Comparison of ENCODE assay signal across 12 cellular contexts in the genomic region with DNA sequence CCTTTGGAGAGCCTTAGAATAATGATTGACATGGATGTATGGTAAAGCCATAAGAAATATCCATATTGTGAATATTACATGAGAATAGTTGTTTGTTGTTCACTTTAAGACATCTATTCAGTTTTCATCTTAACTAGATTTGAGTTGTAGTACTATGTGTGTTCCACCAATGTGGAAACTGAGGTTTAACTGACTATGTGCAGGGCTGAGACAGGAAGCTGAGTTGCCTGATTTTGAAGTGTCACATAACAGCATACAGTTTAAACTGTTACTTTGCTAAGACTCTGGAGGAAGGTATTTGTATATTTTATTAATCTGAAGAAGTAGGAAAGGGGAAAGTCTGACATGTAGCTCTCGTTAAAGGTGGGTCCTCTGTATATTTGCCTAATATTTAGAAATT. TPM values are rescaled to one million over a fixed set of nuclear protein-coding genes. Genes with fewer than 3 reads are reported as not detected.
A peak's percentile ranks its signal among the peaks of the same experiment; 100 is the strongest.
DNase-seq lines count a peak whose midpoint lies in the region; ATAC-seq, FAIRE-seq and TF ChIP-seq lines count a peak whose summit lies in the region.
"Had no signal": no experiment of that assay in that cellular context is flagged by ENCODE, and none has a peak within 500 bp of the region (broad histone marks: within the 10 kb centered on the region; RNA-seq: fewer than 3 reads in every experiment).

No MANE protein-coding gene starts in this region.

- H3K27me3 Mint-ChIP-seq in activated naive CD8-positive, alpha-beta T cell treated with anti-CD3 and anti-CD28 coated beads for 36 hours, result no peaks in the 10 kb centered on the region

- H3K4me1 ChIP-seq in DOHH2 (ENCODE audit: control insufficient read depth, low read length) (peaks cover 24% of the 10 kb centered on the region), Loucy (ENCODE audit: insufficient read depth, low read length, poor library complexity, severe bottlenecking) (peaks cover 41% of the 10 kb centered on the region), neuron (ENCODE audit: insufficient read depth, low read length) (peaks cover 13% of the 10 kb centered on the region)

- TF ChIP-seq CTCF in DOHH2 (IDR thresholded peaks at IDR 0.05; ENCODE audit: low read depth, low read length, poor library complexity, severe bottlenecking) (no peak), Loucy (conservative IDR thresholded peaks at IDR 0.05; ENCODE audit: low read length) (no peak)

- no peak overlapping the region for H3K27ac Mint-ChIP-seq in activated naive CD8-positive, alpha-beta T cell treated with anti-CD3 and anti-CD28 coated beads for 36 hours

- H3K36me3 ChIP-seq in DOHH2 (ENCODE audit: control insufficient read depth, low read length), result peaks cover 61% of the 10 kb centered on the region
- peaks cover 23% of the 10 kb centered on the region for H3K36me3 ChIP-seq in Loucy (ENCODE audit: insufficient read depth, low read length)
- H3K36me3 ChIP-seq in neuron (ENCODE audit: insufficient read depth, low read length), result peaks cover 29% of the 10 kb centered on the region
- H3K36me3 ChIP-seq: suprapubic skin had no signal

- no peak overlapping the region for H3K27ac ChIP-seq in DOHH2 (ENCODE audit: low read depth, low read length)
- H3K27ac ChIP-seq: suprapubic skin had no signal

- intact Hi-C loops in left cardiac atrium (cut with DNase I), result no loop called here

- H3K9me2 ChIP-seq in DOHH2 (replicated peaks; ENCODE audit: control insufficient read depth, low read length) (no peaks in the 10 kb centered on the region), Loucy (replicated peaks; ENCODE audit: low read depth, low read length) (no peaks in the 10 kb centered on the region)

- no peak for FAIRE-seq in urothelium cell line (lab: Jason Lieb, UNC)
- FAIRE-seq: bronchial epithelial cell, endometrium, small intestine had no signal

- H3K4me2 ChIP-seq in DOHH2 (ENCODE audit: low read length) (peak overlapping the region; percentile 68), Loucy (ENCODE audit: low read depth, low read length, poor library complexity, severe bottlenecking) (peak overlapping the region; percentile 75)

- H4K20me1 ChIP-seq in DOHH2 (ENCODE audit: control insufficient read depth, insufficient read depth, low read depth, low read length) (no peaks in the 10 kb centered on the region), Loucy (ENCODE audit: insufficient read depth, low read length, poor library complexity, severe bottlenecking) (peaks cover 40% of the 10 kb centered on the region)

- peak overlapping the region; percentile 97 for H3K9ac ChIP-seq in Loucy (ENCODE audit: low read depth, low read length, poor library complexity, severe bottlenecking)

- no peaks in the 10 kb centered on the region for H3K9me3 Mint-ChIP-seq in activated naive CD8-positive, alpha-beta T cell treated with anti-CD3 and anti-CD28 coated beads for 36 hours

- no peaks in the 10 kb centered on the region for H3K9me3 ChIP-seq in DOHH2 (ENCODE audit: control insufficient read depth, insufficient read depth, low read length)
- H3K9me3 ChIP-seq in Loucy (ENCODE audit: insufficient read depth, low read depth, low read length), result no peaks in the 10 kb centered on the region
- H3K9me3 ChIP-seq in neuron (ENCODE audit: low read length), result no peaks in the 10 kb centered on the region
- H3K9me3 ChIP-seq: suprapubic skin had no signal

- peaks cover 12% of the 10 kb centered on the region for H3K36me3 Mint-ChIP-seq in activated naive CD8-positive, alpha-beta T cell treated with anti-CD3 and anti-CD28 coated beads for 36 hours

- H3K27me3 ChIP-seq in DOHH2 (ENCODE audit: control insufficient read depth, low read length) (no peaks in the 10 kb centered on the region), Loucy (ENCODE audit: insufficient read depth, low read length, poor library complexity, severe bottlenecking) (no peaks in the 10 kb centered on the region), neuron (ENCODE audit: insufficient read depth, low read length) (no peaks in the 10 kb centered on the region)
- H3K27me3 ChIP-seq: suprapubic skin had no signal

- H3K79me2 ChIP-seq in DOHH2 (ENCODE audit: control insufficient read depth, low read length) (peaks cover 60% of the 10 kb centered on the region), Loucy (ENCODE audit: insufficient read depth, low read length) (peaks cover 70% of the 10 kb centered on the region)

- H3K4me3 ChIP-seq in DOHH2 (ENCODE audit: low read length) (peak overlapping the region; percentile 95), Loucy (ENCODE audit: low read length, poor library complexity, severe bottlenecking) (peak overlapping the region; percentile 77), neuron (ENCODE audit: low read length) (peak overlapping the region; percentile 23)
- H3K4me3 ChIP-seq: suprapubic skin had no signal

- peak overlapping the region; percentile 99 for H3K4me3 Mint-ChIP-seq in activated naive CD8-positive, alpha-beta T cell treated with anti-CD3 and anti-CD28 coated beads for 36 hours

- H2AFZ ChIP-seq in Loucy (ENCODE audit: low read length), result no peak overlapping the region
- H2AFZ ChIP-seq in neuron (ENCODE audit: low read depth, low read length), result no peak overlapping the region

- H3F3A ChIP-seq in DOHH2 (ENCODE audit: control insufficient read depth, insufficient read depth) (no peaks in the 10 kb centered on the region), Loucy (ENCODE audit: low read depth) (no peaks in the 10 kb centered on the region)

- H3K4me1 Mint-ChIP-seq in activated naive CD8-positive, alpha-beta T cell treated with anti-CD3 and anti-CD28 coated beads for 36 hours, result peaks cover 10% of the 10 kb centered on the region

- ATAC-seq in left cardiac atrium, result no peak

- DNase-seq in activated naive CD8-positive, alpha-beta T cell treated with anti-CD3 and anti-CD28 coated beads for 36 hours, result no peak
- DNase-seq in urothelium cell line (ENCODE audit: low spot score), result no peak
- no peak for DNase-seq in left cardiac atrium
- no peak for DNase-seq in DMS 273 treated with DMSO at 0.1 percent for 48 hours (lab: John Stamatoyannopoulos, UW)
- DNase-seq: NCI-H1417 treated with DMSO at 0.1 percent for 48 hours, small intestine had no signal

RNA-seq across cellular contexts. Expression of gene ECT2, which starts 2.1 kb away (rescaled TPM):
- 10 to 100 TPM; 34.2 to 38.4 TPM for total RNA-seq in activated naive CD8-positive, alpha-beta T cell treated with anti-CD3 and anti-CD28 coated beads for 36 hours
- total RNA-seq in left cardiac atrium, result 1 to 10 TPM; 5.6 to 5.8 TPM

RNA-seq across cellular contexts. Expression of gene NCEH1, which starts 41.8 kb away (rescaled TPM):
- total RNA-seq in activated naive CD8-positive, alpha-beta T cell treated with anti-CD3 and anti-CD28 coated beads for 36 hours, result 1 to 10 TPM; 6.4 to 6.7 TPM
- total RNA-seq in left cardiac atrium, result 10 to 100 TPM; 21.4 to 25.5 TPM

Comparison
In these comparisons a context has a peak if more than half of its experiments do, and no peak if none do; other contexts are left out.
1. H3K4me3 ChIP-seq: peak in every context shown above with its lines; median percentile 95 in DOHH2; 77 in Loucy; 23 in neuron.
2. RNA of gene ECT2, which starts 2.1 kb away (total RNA-seq): 34.2 to 38.4 TPM in activated naive CD8-positive, alpha-beta T cell treated with anti-CD3 and anti-CD28 coated beads for 36 hours; 5.6 to 5.8 TPM in left cardiac atrium; every median in the first group is over 4 times any median in the second.